In the genomic region with DNA sequence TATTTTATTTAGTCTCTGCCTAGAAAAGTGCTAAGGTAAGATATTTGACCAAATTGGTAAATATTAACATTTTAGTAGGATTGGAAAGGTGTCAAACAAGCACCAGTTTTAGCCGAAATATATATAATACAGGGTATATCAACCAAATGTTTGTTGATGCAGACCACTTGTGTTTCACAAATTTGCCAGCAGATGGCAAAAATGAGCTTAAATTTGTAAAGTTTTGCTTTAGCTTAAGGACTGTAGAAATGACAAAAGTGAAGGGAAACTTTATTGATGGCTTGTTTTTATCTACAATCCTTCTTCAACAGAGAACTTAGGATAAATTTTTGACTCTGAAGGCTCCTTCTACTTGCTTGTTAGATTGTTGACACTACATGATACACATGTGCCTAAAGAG, we compare ENCODE assay signal across 8 cellular contexts. TPM values are rescaled to one million over a fixed set of nuclear protein-coding genes. Genes with fewer than 3 reads are reported as not detected.
DNase-seq lines count a peak whose midpoint lies in the region; ATAC-seq and TF ChIP-seq lines count a peak whose summit lies in the region.

No MANE protein-coding gene starts in this region.

- no peaks in the 10 kb centered on the region for H3K9me2 ChIP-seq in HCT116 (ENCODE audit: insufficient read depth)

- H3K27me3 Mint-ChIP-seq in Caco-2 (ENCODE audit: insufficient read depth, unreplicated experiment) (no peaks in the 10 kb centered on the region), MCF 10A (ENCODE audit: insufficient read depth, unreplicated experiment) (no peaks in the 10 kb centered on the region), type B pancreatic cell (peaks cover 14% of the 10 kb centered on the region)

- no peak overlapping the region for H3K27ac Mint-ChIP-seq in Caco-2 (ENCODE audit: unreplicated experiment)
- H3K27ac Mint-ChIP-seq in MCF 10A (ENCODE audit: low read depth, unreplicated experiment): no peak overlapping the region
- no peak overlapping the region for H3K27ac Mint-ChIP-seq in type B pancreatic cell

- RAD21 ChIA-PET in HCT116 (lab: Charles Lee; ENCODE audit: low non-redundant PET in 1 of 2, low total read pairs in 2 of 2, uncharacterized antibody in 2 of 2, unreplicated experiment in 2 of 2): interaction anchor here (0.6 to 1.5 kb wide), 7 partner anchors 34 to 885 kb away, joined by 3 to 23 read pairs (median 4); no protein-coding TSS in a partner anchor

- peaks cover 7% of the 10 kb centered on the region; the same call in 1 of the 2 replicates for H3K4me1 ChIP-seq in Caco-2
- peaks cover 0 to 7% of the 10 kb centered on the region in 2 experiments; a peak in 2 of 4 replicates for H3K4me1 ChIP-seq in HCT116 (ENCODE audit: control insufficient read depth in 1 of 2, insufficient read depth in 2 of 2, low read length in 2 of 2)
- peaks cover 0 to 2% of the 10 kb centered on the region in 2 donors for H3K4me1 ChIP-seq in lung (ENCODE audit: control insufficient read depth in 2 of 2, insufficient read depth in 2 of 2, low read length in 2 of 2)
- no peaks in the 10 kb centered on the region for H3K4me1 ChIP-seq in aorta (ENCODE audit: control insufficient read depth in 1 of 2, insufficient read depth in 2 of 2, low read length in 2 of 2)

- DNase-seq in Caco-2 (peak in 1 of 2 experiments; percentile 55), HCT116 (ENCODE audit: low read depth, low spot score) (peak; percentile 51), RPMI7951 (ENCODE audit: low read depth) (peak; percentile 73), MCF 10A (ENCODE audit: unreplicated experiment) (peak; percentile 58), lung (ENCODE audit: low spot score) (no peak), type B pancreatic cell (ENCODE audit: extremely low spot score, unreplicated experiment) (no peak), NCI-H510A treated with DMSO at 0.1 percent for 48 hours (lab: John Stamatoyannopoulos, UW) (no peak), aorta (no peak)

- BruUV-seq in Caco-2 (replicated peaks; lab: Mats Ljungman, UMichigan) (no TSS peak), HCT116 (replicated peaks; lab: Mats Ljungman, UMichigan) (no TSS peak), MCF 10A (replicated peaks; lab: Mats Ljungman, UMichigan) (no TSS peak)

- H2AFZ ChIP-seq in HCT116 (ENCODE audit: low read depth, low read length, poor library complexity, severe bottlenecking): peak overlapping the region; percentile 13

- H3K9me3 ChIP-seq in Caco-2: no peaks in the 10 kb centered on the region
- H3K9me3 ChIP-seq in HCT116 (ENCODE audit: control insufficient read depth in 1 of 2, insufficient read depth in 1 of 2, low read depth in 1 of 2, low read length in 2 of 2): no peaks in the 10 kb centered on the region
- H3K9me3 ChIP-seq in lung (ENCODE audit: control insufficient read depth in 2 of 2, insufficient read depth in 1 of 2, low read length in 1 of 2): no peaks in the 10 kb centered on the region
- H3K9me3 ChIP-seq in aorta (ENCODE audit: control insufficient read depth, low read length): no peaks in the 10 kb centered on the region

- H3K27me3 ChIP-seq in Caco-2 (replicated peaks; ENCODE audit: control insufficient read depth, insufficient read depth, low read length) (no peaks in the 10 kb centered on the region), HCT116 (ENCODE audit: insufficient read depth, low read length) (no peaks in the 10 kb centered on the region), lung (ENCODE audit: control insufficient read depth, insufficient read depth) (no peaks in the 10 kb centered on the region), aorta (ENCODE audit: control insufficient read depth in 1 of 2, insufficient read depth in 2 of 2, low read length in 1 of 2) (no peaks in the 10 kb centered on the region)

- H3K4me1 Mint-ChIP-seq in Caco-2 (ENCODE audit: low read depth, unreplicated experiment) (peaks cover 14% of the 10 kb centered on the region), MCF 10A (ENCODE audit: insufficient read depth, unreplicated experiment) (peaks cover 16% of the 10 kb centered on the region), type B pancreatic cell (ENCODE audit: unreplicated experiment) (peaks cover 5% of the 10 kb centered on the region)

- no peak overlapping the region for H3K4me2 ChIP-seq in HCT116 (ENCODE audit: low read length)

- H3K9ac ChIP-seq in HCT116 (ENCODE audit: low read length): no peak overlapping the region

- H3K4me3 Mint-ChIP-seq in Caco-2 (ENCODE audit: unreplicated experiment): no peak overlapping the region
- no peak overlapping the region for H3K4me3 Mint-ChIP-seq in MCF 10A (ENCODE audit: unreplicated experiment)
- no peak overlapping the region for H3K4me3 Mint-ChIP-seq in type B pancreatic cell

- 64 to 67% methylated on average over 1 of the region's 1 CpG for WGBS in lung, 2 donors
- whole genome bisulfite sequencing in aorta, 2 donors: 28 to 30% methylated on average over 1 of the region's 1 CpG

- H3K79me2 ChIP-seq in HCT116 (ENCODE audit: insufficient read depth, low read length): peaks cover 1% of the 10 kb centered on the region

- POLR2A ChIA-PET in Caco-2 (lab: Charles Lee): no interaction called here
- POLR2A ChIA-PET in HCT116 (lab: Charles Lee): interaction anchor here (1.3 kb wide), 1 partner anchor 885 kb away, joined by 6 read pairs; no protein-coding TSS in a partner anchor
- POLR2A ChIA-PET in MCF 10A (lab: Yijun Ruan, JAX): interaction anchor here (0.7 to 2.2 kb wide), 3 partner anchors 617 to 939 kb away, joined by 3 to 9 read pairs (median 7); a partner anchor contains a TSS

- TF ChIP-seq CTCF in Caco-2 (IDR thresholded peaks at IDR 0.05; ENCODE audit: insufficient read depth in 1 of 2, low read depth in 1 of 2, low read length in 1 of 2, severe bottlenecking in 1 of 2, unreplicated experiment in 1 of 2) (peak; percentile 59 to 61), HCT116 (IDR thresholded peaks at IDR 0.05 in 2 of 3, conservative IDR thresholded peaks at IDR 0.05 in 1 of 3; ENCODE audit: borderline replicate concordance in 1 of 3, insufficient read depth in 1 of 3, low read depth in 2 of 3, low read length in 2 of 3) (peak; percentile 50 to 74 (median 53); a peak in 5 of 6 replicates), MCF 10A (IDR thresholded peaks at IDR 0.05; ENCODE audit: unreplicated experiment) (peak; percentile 47), lung (IDR thresholded peaks at IDR 0.05; ENCODE audit: control extremely low read depth, extremely low read depth) (peak; percentile 16), type B pancreatic cell (conservative IDR thresholded peaks at IDR 0.05) (peak; percentile 82)

- H4K20me1 ChIP-seq in HCT116 (ENCODE audit: insufficient read depth): no peaks in the 10 kb centered on the region

- H3K36me3 Mint-ChIP-seq in Caco-2 (ENCODE audit: insufficient read depth, unreplicated experiment) (no peaks in the 10 kb centered on the region), MCF 10A (ENCODE audit: insufficient read depth, unreplicated experiment) (no peaks in the 10 kb centered on the region), type B pancreatic cell (no peaks in the 10 kb centered on the region)

- no peaks in the 10 kb centered on the region for H3K36me3 ChIP-seq in Caco-2 (ENCODE audit: control insufficient read depth, insufficient read depth, low read length)
- H3K36me3 ChIP-seq in HCT116 (ENCODE audit: control insufficient read depth in 1 of 2, insufficient read depth in 2 of 2, low read length in 2 of 2): no peaks in the 10 kb centered on the region
- H3K36me3 ChIP-seq in lung (ENCODE audit: control insufficient read depth in 2 of 2, insufficient read depth in 2 of 2, low read length in 2 of 2): no peaks in the 10 kb centered on the region
- H3K36me3 ChIP-seq in aorta (ENCODE audit: control insufficient read depth in 1 of 2, insufficient read depth in 2 of 2, low read length in 1 of 2): no peaks in the 10 kb centered on the region

- TF ChIP-seq POLR2A in HCT116 (IDR thresholded peaks at IDR 0.05; ENCODE audit: borderline replicate concordance, extremely low read depth, insufficient read depth, insufficient read length): no peak

- peak; percentile 64 for TF ChIP-seq RAD21 in HCT116 (IDR thresholded peaks at IDR 0.05; ENCODE audit: low read depth)

- H3K4me3 ChIP-seq in Caco-2 (ENCODE audit: low read depth, low read length) (no peak overlapping the region), HCT116 (replicated peaks in 1 of 2; ENCODE audit: low read depth in 1 of 2, low read length in 2 of 2) (no peak overlapping the region), lung (no peak overlapping the region), aorta (ENCODE audit: low read length in 2 of 2) (no peak overlapping the region)

- ATAC-seq in HCT116 (peak; percentile 48; the same call in 1 of the 2 replicates), lung (ENCODE audit: insufficient read depth, low FRiP score) (no peak), aorta (ENCODE audit: low FRiP score) (no peak)

- intact Hi-C loops in Caco-2 (cut with micrococcal nuclease; ENCODE audit: unreplicated experiment): loop anchor here (1.0 to 5.0 kb wide), 4 partner anchors 34 to 935 kb away; no protein-coding TSS in a partner anchor
- intact Hi-C loops in HCT116 (cut with micrococcal nuclease): loop anchor here (1.0 kb wide), 1 partner anchor 885 kb away; no protein-coding TSS in a partner anchor
- intact Hi-C loops in MCF 10A (cut with micrococcal nuclease): loop anchor here (1.0 to 5.0 kb wide), 4 partner anchors 34 to 1539 kb away; no protein-coding TSS in a partner anchor
- intact Hi-C loops in aorta (cut with DNase I): loop anchor here (2.0 to 5.0 kb wide), 2 partner anchors 884 to 885 kb away; no protein-coding TSS in a partner anchor

- CTCF ChIA-PET in Caco-2 (lab: Charles Lee): interaction anchor here (0.6 to 5.3 kb wide), 16 partner anchors 34 to 975 kb away, joined by 3 to 106 read pairs (median 4); a partner anchor contains a TSS
- CTCF ChIA-PET in HCT116 (lab: Charles Lee): interaction anchor here (0.6 to 4.7 kb wide), 28 partner anchors 8 to 1540 kb away, joined by 3 to 95 read pairs (median 4); a partner anchor contains a TSS
- CTCF ChIA-PET in MCF 10A (lab: Yijun Ruan, JAX): interaction anchor here (0.6 to 9.1 kb wide), 30 partner anchors 13 to 1662 kb away, joined by 3 to 121 read pairs (median 4); no protein-coding TSS in a partner anchor

- no peak overlapping the region for H3K27ac ChIP-seq in HCT116 (ENCODE audit: low read depth, low read length)
- H3K27ac ChIP-seq in lung (ENCODE audit: low read depth in 1 of 2, low read length in 1 of 2): no peak overlapping the region
- H3K27ac ChIP-seq in aorta (ENCODE audit: low read depth in 1 of 2, low read length in 2 of 2): no peak overlapping the region

- H3K9me3 Mint-ChIP-seq in Caco-2 (ENCODE audit: unreplicated experiment) (no peaks in the 10 kb centered on the region), MCF 10A (ENCODE audit: unreplicated experiment) (no peaks in the 10 kb centered on the region), type B pancreatic cell (no peaks in the 10 kb centered on the region)

RNA-seq across cellular contexts. Expression of a gene that starts 4.8 kb away (rescaled TPM):
- total RNA-seq in Caco-2 (2022) (15.6 and 21.6 TPM in 2 replicates), HCT116 (2021; ENCODE audit: unreplicated experiment) (21.1 TPM), MCF 10A (2022) (21.4 and 22.8 TPM in 2 replicates), lung (10 to 100 TPM in 1 of 2 donors, 1 to 10 TPM in 1; 9.8 to 16.4 TPM), type B pancreatic cell (ENCODE audit: low replicate concordance) (11.9 and 14.7 TPM in 2 replicates), aorta (10 to 100 TPM in 1 of 2 donors, 1 to 10 TPM in 1; 9.8 to 14.1 TPM)
- 6.7 and 7.4 TPM in 2 replicates for polyA plus RNA-seq in HCT116 (2012)
- 29.5 and 38.8 TPM in 2 replicates for total RNA-seq in RPMI7951 (2014; rRNA removed; shearing (Covaris generic))
- polyA plus RNA-seq in lung (1 to 10 TPM; 5.7 to 7.7 TPM), aorta (1 to 10 TPM; 3.8 to 6.8 TPM)

RNA-seq across cellular contexts. Expression of a gene that starts 59.7 kb away (rescaled TPM):
- total RNA-seq in Caco-2 (2022) (not detected in 2 replicates), HCT116 (2021; ENCODE audit: unreplicated experiment) (not detected), MCF 10A (2022) (not detected in 2 replicates), lung (under 1 TPM in 1 of 2 donors, not detected in 1; 0.06 TPM), type B pancreatic cell (ENCODE audit: low replicate concordance) (0.68 and 1.5 TPM in 2 replicates), aorta (under 1 TPM; 0.29 to 0.30 TPM)
- polyA plus RNA-seq in HCT116 (2012): not detected in 2 replicates
- total RNA-seq in RPMI7951 (2014; rRNA removed; shearing (Covaris generic)): not detected in 2 replicates
- polyA plus RNA-seq in lung (not detected), aorta (under 1 TPM in 1 of 2 donors, not detected in 1; 0.10 TPM)

Comparison
In these comparisons a context has a peak if more than half of its experiments do, and no peak if none do; other contexts are left out.
1. DNase-seq: peak in HCT116 (single experiment), RPMI7951 (single experiment) and MCF 10A (single experiment); none in lung (single experiment), type B pancreatic cell (single experiment), NCI-H510A treated with DMSO at 0.1 percent for 48 hours (single experiment) and aorta (0 of 2).
2. CTCF ChIP-seq: peak in every context shown above with its lines; median percentile 82 in type B pancreatic cell; 60 in Caco-2; 53 in HCT116; 47 in MCF 10A; 16 in lung.